1 cellular context compared by ENCODE assay signal in genomic region chr4:122663814-122664610, GRCh38.
A peak's percentile ranks its signal among the peaks of the same experiment; 100 is the strongest.
TF ChIP-seq lines count a peak whose summit lies in the region.

No MANE protein-coding gene starts in this region.

TF ChIP-seq in endothelial cell of umbilical vein, 7 proteins besides CTCF, POLR2A, EP300 and RAD21:
- no peak for TF ChIP-seq POLR2AphosphoS5 (IDR thresholded peaks at IDR 0.05; ENCODE audit: insufficient read depth, low read depth, low read length)
- no peak for TF ChIP-seq MAX (IDR thresholded peaks at IDR 0.05; ENCODE audit: insufficient read depth, insufficient read length)
- TF ChIP-seq JUN (IDR thresholded peaks at IDR 0.05; ENCODE audit: borderline replicate concordance, insufficient read depth, insufficient read length, low read depth), result no peak
- no peak for TF ChIP-seq MYC (IDR thresholded peaks at IDR 0.05; ENCODE audit: low read depth, low read length)
- TF ChIP-seq GATA2 (IDR thresholded peaks at IDR 0.05; ENCODE audit: insufficient read depth, insufficient read length, low read depth, low read length), result peak; percentile 24
- TF ChIP-seq FOS (IDR thresholded peaks at IDR 0.05; ENCODE audit: borderline replicate concordance, insufficient read depth, low read length), result no peak
